8 cellular contexts compared by ENCODE assay signal in the genomic region with DNA sequence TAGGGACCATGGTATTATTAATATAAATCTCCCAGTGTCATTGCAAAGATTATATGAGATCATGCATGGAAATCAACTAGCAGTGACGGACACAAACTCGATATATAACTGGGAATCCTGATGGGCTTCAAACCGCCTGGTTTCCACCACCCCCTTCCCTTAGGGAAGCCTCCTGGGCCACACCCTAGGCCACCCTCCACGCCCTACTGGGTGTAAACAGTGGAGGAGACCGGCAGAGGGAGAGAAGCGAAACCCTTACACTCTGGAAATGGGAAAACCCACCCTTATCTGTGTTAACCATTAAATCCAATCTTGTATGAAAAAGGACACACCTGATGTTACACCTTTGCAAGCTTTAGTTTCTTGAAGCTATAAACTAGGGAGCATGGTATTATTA. TPM values are rescaled to one million over a fixed set of nuclear protein-coding genes. Genes with fewer than 3 reads are reported as not detected.
DNase-seq lines count a peak whose midpoint lies in the region; ATAC-seq and TF ChIP-seq lines count a peak whose summit lies in the region.

No MANE protein-coding gene starts in this region.

- H3K9me3 ChIP-seq in left lung (peaks cover 0 to 4% of the 10 kb centered on the region in 2 donors), transverse colon (no peaks in the 10 kb centered on the region)

- intact Hi-C loops in left lung (cut with DNase I) = no loop called here
- intact Hi-C loops in transverse colon (cut with DNase I; ENCODE audit: low total_unique reads) = no loop called here

- peaks cover 9 to 19% of the 10 kb centered on the region in 2 donors for H3K4me1 ChIP-seq in left lung
- H3K4me1 ChIP-seq in transverse colon = peaks cover 3 to 21% (median 19%) of the 10 kb centered on the region in 4 donors

- TF ChIP-seq EP300 in transverse colon (IDR thresholded peaks at IDR 0.05; ENCODE audit: low read depth) = no peak

- in situ Hi-C loops in astrocyte of the spinal cord (cut with HindIII; ENCODE audit: low sequenced_read_pairs) = no loop called here
- in situ Hi-C loops in transverse colon (cut with MboI; ENCODE audit: low pct_ligation_motif_present in 1 of 4, low pct_unique_long_range_greater_than_20kb in 1 of 4, low sequenced_read_pairs in 3 of 4) = loop anchor here in 3 of 4 donors (10.0 kb wide), 1 partner anchor 404 kb away; no protein-coding TSS in a partner anchor
- in situ Hi-C loops in GM13976 (cut with MboI; ENCODE audit: low sequenced_read_pairs, unreplicated experiment) = loop anchor here (25.0 kb wide), 1 partner anchor 397 kb away; no protein-coding TSS in a partner anchor

- H3K27ac ChIP-seq in left lung (peak overlapping the region; percentile 82 to 88), transverse colon (peak overlapping the region; percentile 89 to 91 (median 90))

- TF ChIP-seq CTCF in astrocyte of the spinal cord (IDR thresholded peaks at IDR 0.05; ENCODE audit: low read depth, low read length) (no peak), left lung (IDR thresholded peaks at IDR 0.05) (no peak), transverse colon (IDR thresholded peaks at IDR 0.05) (peak in 1 of 5 experiments; percentile 15), GM13976 (IDR thresholded peaks at IDR 0.05; ENCODE audit: borderline replicate concordance, control extremely low read depth, extremely low read depth, insufficient read depth, missing control alignments) (no peak)

- H3K4me3 ChIP-seq in astrocyte of the spinal cord (ENCODE audit: low read depth, low read length) (peak overlapping the region; percentile 67), left lung (peak overlapping the region; percentile 71 to 79), transverse colon (peak overlapping the region; percentile 52 to 82 (median 66))

- 48 to 52% methylated on average over 4 to 6 of the region's 6 CpGs for WGBS in transverse colon (ENCODE audit: low coverage in 1 of 2), 2 donors

- H3K36me3 ChIP-seq in left lung = peaks cover 0 to 21% of the 10 kb centered on the region in 2 donors
- H3K36me3 ChIP-seq in transverse colon = peaks cover 0 to 5% (median 0%) of the 10 kb centered on the region in 4 donors

- TF ChIP-seq POLR2A in transverse colon (IDR thresholded peaks at IDR 0.05) = no peak

- H3K27me3 ChIP-seq in left lung = no peaks in the 10 kb centered on the region
- H3K27me3 ChIP-seq in transverse colon = no peaks in the 10 kb centered on the region

- DNase-seq in NCI-H82 (lab: John Stamatoyannopoulos, UW) (peak; percentile 46), NCI-H82 treated with DMSO at 0.1 percent for 48 hours (lab: John Stamatoyannopoulos, UW; ENCODE audit: unreplicated experiment) (no peak), astrocyte of the spinal cord (ENCODE audit: low read depth, low spot score) (no peak), left lung (no peak), transverse colon (peak; percentile 49), middle frontal gyrus (ENCODE audit: extremely low spot score, low spot score) (no peak), GM13976 (ENCODE audit: low spot score) (no peak)

- ATAC-seq in left lung (no peak), GM21529 (IDR thresholded peaks at IDR 0.05; ENCODE audit: unreplicated experiment) (no peak)

RNA-seq across cellular contexts. Expression of gene ZNHIT6, which starts 0.6 kb away (rescaled TPM):
- total RNA-seq in left lung (10 to 100 TPM; 12.2 to 12.6 TPM), transverse colon (1 to 10 TPM; 2.6 to 7.8 (median 4.8) TPM)

Comparison
In these comparisons a context has a peak if more than half of its experiments do, and no peak if none do; other contexts are left out.
1. DNase-seq: peak in NCI-H82 (single experiment) and transverse colon (single experiment); none in NCI-H82 treated with DMSO at 0.1 percent for 48 hours (single experiment), astrocyte of the spinal cord (single experiment), left lung (0 of 2), middle frontal gyrus (single experiment) and GM13976 (single experiment).
2. Peak in every context shown above with its lines, with median percentiles within 50 percentile points of each other: H3K4me3 ChIP-seq.